In the genomic region with DNA sequence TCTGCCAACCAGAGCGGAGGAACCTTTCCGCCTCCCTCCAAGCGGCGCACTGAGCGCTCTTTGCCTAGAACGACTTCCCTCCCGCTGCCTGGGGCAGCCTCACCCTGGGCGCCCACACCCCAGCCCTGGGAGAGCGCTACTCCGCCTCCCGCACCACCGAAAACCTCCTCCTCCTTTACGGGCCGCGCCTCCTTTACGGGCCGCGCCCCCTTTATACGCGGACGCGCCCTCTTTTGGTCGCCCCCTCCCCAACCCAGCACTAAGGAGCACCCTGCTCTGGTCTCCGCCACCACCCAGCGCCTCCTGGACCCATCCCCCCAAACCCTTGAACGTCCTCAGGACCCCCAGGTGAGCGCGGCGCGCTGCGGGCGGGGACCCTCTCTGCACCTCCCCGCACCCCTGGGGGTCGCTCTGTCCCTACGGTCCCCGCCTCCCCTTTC, we compare ENCODE assay signal across 1 cellular context.
TF ChIP-seq lines count a peak whose summit lies in the region.

No MANE protein-coding gene starts in this region.

TF ChIP-seq in HEK293, 187 proteins besides CTCF, POLR2A, EP300 and RAD21 (continued from another document and continues in another):
- TF ChIP-seq, protein P1, sequence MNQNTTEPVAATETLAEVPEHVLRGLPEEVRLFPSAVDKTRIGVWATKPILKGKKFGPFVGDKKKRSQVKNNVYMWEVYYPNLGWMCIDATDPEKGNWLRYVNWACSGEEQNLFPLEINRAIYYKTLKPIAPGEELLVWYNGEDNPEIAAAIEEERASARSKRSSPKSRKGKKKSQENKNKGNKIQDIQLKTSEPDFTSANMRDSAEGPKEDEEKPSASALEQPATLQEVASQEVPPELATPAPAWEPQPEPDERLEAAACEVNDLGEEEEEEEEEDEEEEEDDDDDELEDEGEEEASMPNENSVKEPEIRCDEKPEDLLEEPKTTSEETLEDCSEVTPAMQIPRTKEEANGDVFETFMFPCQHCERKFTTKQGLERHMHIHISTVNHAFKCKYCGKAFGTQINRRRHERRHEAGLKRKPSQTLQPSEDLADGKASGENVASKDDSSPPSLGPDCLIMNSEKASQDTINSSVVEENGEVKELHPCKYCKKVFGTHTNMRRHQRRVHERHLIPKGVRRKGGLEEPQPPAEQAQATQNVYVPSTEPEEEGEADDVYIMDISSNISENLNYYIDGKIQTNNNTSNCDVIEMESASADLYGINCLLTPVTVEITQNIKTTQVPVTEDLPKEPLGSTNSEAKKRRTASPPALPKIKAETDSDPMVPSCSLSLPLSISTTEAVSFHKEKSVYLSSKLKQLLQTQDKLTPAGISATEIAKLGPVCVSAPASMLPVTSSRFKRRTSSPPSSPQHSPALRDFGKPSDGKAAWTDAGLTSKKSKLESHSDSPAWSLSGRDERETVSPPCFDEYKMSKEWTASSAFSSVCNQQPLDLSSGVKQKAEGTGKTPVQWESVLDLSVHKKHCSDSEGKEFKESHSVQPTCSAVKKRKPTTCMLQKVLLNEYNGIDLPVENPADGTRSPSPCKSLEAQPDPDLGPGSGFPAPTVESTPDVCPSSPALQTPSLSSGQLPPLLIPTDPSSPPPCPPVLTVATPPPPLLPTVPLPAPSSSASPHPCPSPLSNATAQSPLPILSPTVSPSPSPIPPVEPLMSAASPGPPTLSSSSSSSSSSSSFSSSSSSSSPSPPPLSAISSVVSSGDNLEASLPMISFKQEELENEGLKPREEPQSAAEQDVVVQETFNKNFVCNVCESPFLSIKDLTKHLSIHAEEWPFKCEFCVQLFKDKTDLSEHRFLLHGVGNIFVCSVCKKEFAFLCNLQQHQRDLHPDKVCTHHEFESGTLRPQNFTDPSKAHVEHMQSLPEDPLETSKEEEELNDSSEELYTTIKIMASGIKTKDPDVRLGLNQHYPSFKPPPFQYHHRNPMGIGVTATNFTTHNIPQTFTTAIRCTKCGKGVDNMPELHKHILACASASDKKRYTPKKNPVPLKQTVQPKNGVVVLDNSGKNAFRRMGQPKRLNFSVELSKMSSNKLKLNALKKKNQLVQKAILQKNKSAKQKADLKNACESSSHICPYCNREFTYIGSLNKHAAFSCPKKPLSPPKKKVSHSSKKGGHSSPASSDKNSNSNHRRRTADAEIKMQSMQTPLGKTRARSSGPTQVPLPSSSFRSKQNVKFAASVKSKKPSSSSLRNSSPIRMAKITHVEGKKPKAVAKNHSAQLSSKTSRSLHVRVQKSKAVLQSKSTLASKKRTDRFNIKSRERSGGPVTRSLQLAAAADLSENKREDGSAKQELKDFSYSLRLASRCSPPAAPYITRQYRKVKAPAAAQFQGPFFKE (tag by site-specific recombination; IDR thresholded peaks at IDR 0.05; ENCODE audit: borderline replicate concordance) = no peak
- TF ChIP-seq TRIM28 (IDR thresholded peaks at IDR 0.05; ENCODE audit: borderline replicate concordance, low read length) (no peak), ZNF121 (tag by site-specific recombination; IDR thresholded peaks at IDR 0.05) (no peak), KLF1 (tag by site-specific recombination; IDR thresholded peaks at IDR 0.05) (peak; percentile 99), ZNF510 (tag by site-specific recombination; IDR thresholded peaks at IDR 0.05; ENCODE audit: insufficient replicate concordance) (no peak), ZXDB (tag by site-specific recombination; IDR thresholded peaks at IDR 0.05) (no peak), ZNF155 (tag by site-specific recombination; IDR thresholded peaks at IDR 0.05) (no peak), ZBTB11 (tag by site-specific recombination; conservative IDR thresholded peaks at IDR 0.05; ENCODE audit: low read depth) (no peak), RBAK (tag by site-specific recombination; IDR thresholded peaks at IDR 0.05) (no peak), ZNF140 (tag by site-specific recombination; IDR thresholded peaks at IDR 0.05) (no peak), ZNF248 (tag by site-specific recombination; IDR thresholded peaks at IDR 0.05) (no peak), ZNF610 (tag by site-specific recombination; IDR thresholded peaks at IDR 0.05; ENCODE audit: borderline replicate concordance) (no peak), ZNF654 (tag by site-specific recombination; IDR thresholded peaks at IDR 0.05; ENCODE audit: low read depth) (no peak), ZNF560 (tag by site-specific recombination; IDR thresholded peaks at IDR 0.05; ENCODE audit: borderline replicate concordance) (no peak), ZNF37A (tag by site-specific recombination; IDR thresholded peaks at IDR 0.05) (no peak), ZNF214 (tag by site-specific recombination; IDR thresholded peaks at IDR 0.05; ENCODE audit: borderline replicate concordance) (no peak), ZNF670 (tag by site-specific recombination; IDR thresholded peaks at IDR 0.05; ENCODE audit: low read depth) (no peak), FEZF1 (tag by site-specific recombination; IDR thresholded peaks at IDR 0.05) (no peak), HOXA7 (CRISPR knock-in tag; IDR thresholded peaks at IDR 0.05; ENCODE audit: borderline replicate concordance) (no peak), PRDM1 (tag by site-specific recombination; IDR thresholded peaks at IDR 0.05) (no peak), ZNF596 (tag by site-specific recombination; IDR thresholded peaks at IDR 0.05) (no peak), ZFP37 (tag by site-specific recombination; IDR thresholded peaks at IDR 0.05) (no peak), ZFHX2 (tag by site-specific recombination; conservative IDR thresholded peaks at IDR 0.05) (peak; percentile 63), ZBTB20 (tag by site-specific recombination; IDR thresholded peaks at IDR 0.05) (peak; percentile 51; the same call in 1 of the 2 replicates), ZNF114 (tag by site-specific recombination; IDR thresholded peaks at IDR 0.05) (no peak), ZBTB17 (tag by site-specific recombination; IDR thresholded peaks at IDR 0.05) (peak; percentile 45; the same call in 1 of the 2 replicates), ZNF354C (tag by site-specific recombination; IDR thresholded peaks at IDR 0.05; ENCODE audit: borderline replicate concordance, low read depth) (no peak), ZNF423 (tag by site-specific recombination; IDR thresholded peaks at IDR 0.05) (peak; percentile 67), ZNF768 (tag by site-specific recombination; IDR thresholded peaks at IDR 0.05) (no peak), ZEB2 (tag by site-specific recombination; IDR thresholded peaks at IDR 0.05) (0 out of 2 replicates have a peak, but pooled peaks have one; percentile 29), KLF9 (tag by site-specific recombination; IDR thresholded peaks at IDR 0.05; ENCODE audit: low read depth) (peak; percentile 93), ZBTB1 (tag by site-specific recombination; IDR thresholded peaks at IDR 0.05) (no peak), ZNF521 (tag by site-specific recombination; IDR thresholded peaks at IDR 0.05) (no peak), ZNF549 (tag by site-specific recombination; IDR thresholded peaks at IDR 0.05) (no peak), ZNF157 (tag by site-specific recombination; IDR thresholded peaks at IDR 0.05) (no peak)
- TF ChIP-seq, protein P2, sequence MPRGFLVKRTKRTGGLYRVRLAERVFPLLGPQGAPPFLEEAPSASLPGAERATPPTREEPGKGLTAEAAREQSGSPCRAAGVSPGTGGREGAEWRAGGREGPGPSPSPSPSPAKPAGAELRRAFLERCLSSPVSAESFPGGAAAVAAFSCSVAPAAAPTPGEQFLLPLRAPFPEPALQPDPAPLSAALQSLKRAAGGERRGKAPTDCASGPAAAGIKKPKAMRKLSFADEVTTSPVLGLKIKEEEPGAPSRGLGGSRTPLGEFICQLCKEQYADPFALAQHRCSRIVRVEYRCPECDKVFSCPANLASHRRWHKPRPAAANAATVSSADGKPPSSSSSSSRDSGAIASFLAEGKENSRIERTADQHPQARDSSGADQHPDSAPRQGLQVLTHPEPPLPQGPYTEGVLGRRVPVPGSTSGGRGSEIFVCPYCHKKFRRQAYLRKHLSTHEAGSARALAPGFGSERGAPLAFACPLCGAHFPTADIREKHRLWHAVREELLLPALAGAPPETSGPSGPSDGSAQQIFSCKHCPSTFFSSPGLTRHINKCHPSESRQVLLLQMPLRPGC (tag by site-specific recombination; IDR thresholded peaks at IDR 0.05) = no peak
- TF ChIP-seq, protein P3, sequence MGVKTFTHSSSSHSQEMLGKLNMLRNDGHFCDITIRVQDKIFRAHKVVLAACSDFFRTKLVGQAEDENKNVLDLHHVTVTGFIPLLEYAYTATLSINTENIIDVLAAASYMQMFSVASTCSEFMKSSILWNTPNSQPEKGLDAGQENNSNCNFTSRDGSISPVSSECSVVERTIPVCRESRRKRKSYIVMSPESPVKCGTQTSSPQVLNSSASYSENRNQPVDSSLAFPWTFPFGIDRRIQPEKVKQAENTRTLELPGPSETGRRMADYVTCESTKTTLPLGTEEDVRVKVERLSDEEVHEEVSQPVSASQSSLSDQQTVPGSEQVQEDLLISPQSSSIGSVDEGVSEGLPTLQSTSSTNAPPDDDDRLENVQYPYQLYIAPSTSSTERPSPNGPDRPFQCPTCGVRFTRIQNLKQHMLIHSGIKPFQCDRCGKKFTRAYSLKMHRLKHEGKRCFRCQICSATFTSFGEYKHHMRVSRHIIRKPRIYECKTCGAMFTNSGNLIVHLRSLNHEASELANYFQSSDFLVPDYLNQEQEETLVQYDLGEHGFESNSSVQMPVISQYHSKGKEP (tag by site-specific recombination; IDR thresholded peaks at IDR 0.05) = no peak
- TF ChIP-seq, protein P4, sequence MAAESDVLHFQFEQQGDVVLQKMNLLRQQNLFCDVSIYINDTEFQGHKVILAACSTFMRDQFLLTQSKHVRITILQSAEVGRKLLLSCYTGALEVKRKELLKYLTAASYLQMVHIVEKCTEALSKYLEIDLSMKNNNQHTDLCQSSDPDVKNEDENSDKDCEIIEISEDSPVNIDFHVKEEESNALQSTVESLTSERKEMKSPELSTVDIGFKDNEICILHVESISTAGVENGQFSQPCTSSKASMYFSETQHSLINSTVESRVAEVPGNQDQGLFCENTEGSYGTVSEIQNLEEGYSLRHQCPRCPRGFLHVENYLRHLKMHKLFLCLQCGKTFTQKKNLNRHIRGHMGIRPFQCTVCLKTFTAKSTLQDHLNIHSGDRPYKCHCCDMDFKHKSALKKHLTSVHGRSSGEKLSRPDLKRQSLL (tag by site-specific recombination; IDR thresholded peaks at IDR 0.05) = no peak
- TF ChIP-seq, protein P5, sequence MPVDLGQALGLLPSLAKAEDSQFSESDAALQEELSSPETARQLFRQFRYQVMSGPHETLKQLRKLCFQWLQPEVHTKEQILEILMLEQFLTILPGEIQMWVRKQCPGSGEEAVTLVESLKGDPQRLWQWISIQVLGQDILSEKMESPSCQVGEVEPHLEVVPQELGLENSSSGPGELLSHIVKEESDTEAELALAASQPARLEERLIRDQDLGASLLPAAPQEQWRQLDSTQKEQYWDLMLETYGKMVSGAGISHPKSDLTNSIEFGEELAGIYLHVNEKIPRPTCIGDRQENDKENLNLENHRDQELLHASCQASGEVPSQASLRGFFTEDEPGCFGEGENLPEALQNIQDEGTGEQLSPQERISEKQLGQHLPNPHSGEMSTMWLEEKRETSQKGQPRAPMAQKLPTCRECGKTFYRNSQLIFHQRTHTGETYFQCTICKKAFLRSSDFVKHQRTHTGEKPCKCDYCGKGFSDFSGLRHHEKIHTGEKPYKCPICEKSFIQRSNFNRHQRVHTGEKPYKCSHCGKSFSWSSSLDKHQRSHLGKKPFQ (tag by site-specific recombination; IDR thresholded peaks at IDR 0.05) = no peak
- TF ChIP-seq, protein P6, sequence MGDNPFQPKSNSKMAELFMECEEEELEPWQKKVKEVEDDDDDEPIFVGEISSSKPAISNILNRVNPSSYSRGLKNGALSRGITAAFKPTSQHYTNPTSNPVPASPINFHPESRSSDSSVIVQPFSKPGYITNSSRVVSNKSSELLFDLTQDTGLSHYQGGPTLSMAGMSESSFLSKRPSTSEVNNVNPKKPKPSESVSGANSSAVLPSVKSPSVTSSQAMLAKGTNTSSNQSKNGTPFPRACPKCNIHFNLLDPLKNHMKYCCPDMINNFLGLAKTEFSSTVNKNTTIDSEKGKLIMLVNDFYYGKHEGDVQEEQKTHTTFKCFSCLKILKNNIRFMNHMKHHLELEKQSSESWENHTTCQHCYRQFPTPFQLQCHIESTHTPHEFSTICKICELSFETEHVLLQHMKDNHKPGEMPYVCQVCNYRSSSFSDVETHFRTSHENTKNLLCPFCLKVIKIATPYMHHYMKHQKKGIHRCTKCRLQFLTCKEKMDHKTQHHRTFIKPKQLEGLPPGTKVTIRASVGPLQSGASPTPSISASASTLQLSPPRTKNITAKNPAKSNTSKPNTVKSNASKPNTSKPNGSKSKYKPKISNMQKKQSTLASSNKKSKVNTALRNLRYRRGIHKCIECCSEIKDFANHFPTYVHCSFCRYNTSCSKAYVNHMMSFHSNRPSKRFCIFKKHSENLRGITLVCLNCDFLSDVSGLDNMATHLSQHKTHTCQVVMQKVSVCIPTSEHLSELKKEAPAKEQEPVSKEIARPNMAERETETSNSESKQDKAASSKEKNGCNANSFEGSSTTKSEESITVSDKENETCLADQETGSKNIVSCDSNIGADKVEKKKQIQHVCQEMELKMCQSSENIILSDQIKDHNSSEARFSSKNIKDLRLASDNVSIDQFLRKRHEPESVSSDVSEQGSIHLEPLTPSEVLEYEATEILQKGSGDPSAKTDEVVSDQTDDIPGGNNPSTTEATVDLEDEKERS (tag by site-specific recombination; IDR thresholded peaks at IDR 0.05) = no peak
